In genomic region chr1:1862905-1863547, GRCh38 we compare ENCODE assay signal across 15 cellular contexts. TPM values are rescaled to one million over a fixed set of nuclear protein-coding genes. Genes with fewer than 3 reads are reported as not detected.
DNase-seq lines count a peak whose midpoint lies in the region; ATAC-seq, FAIRE-seq and TF ChIP-seq lines count a peak whose summit lies in the region.
"Had no signal": no experiment of that assay in that cellular context is flagged by ENCODE, and none has a peak within 500 bp of the region (broad histone marks: within the 10 kb centered on the region; RNA-seq: fewer than 3 reads in every experiment).

No MANE protein-coding gene starts in this region.

- peak; percentile 35 for DNase-seq in AG10803 (ENCODE audit: low read depth)
- DNase-seq in GM03348 (ENCODE audit: low spot score), result peak; percentile 43
- DNase-seq in activated naive CD8-positive, alpha-beta T cell treated with anti-CD3 and anti-CD28 coated beads, Interleukin-2, amount 50 U/mL, for 24 hours, result no peak
- DNase-seq in naive thymus-derived CD8-positive, alpha-beta T cell, result no peak
- no peak for DNase-seq in RCC 7860 (ENCODE audit: low spot score)
- DNase-seq in DMS114 treated with DMSO at 0.1 percent for 48 hours (lab: John Stamatoyannopoulos, UW; ENCODE audit: unreplicated experiment), result no peak
- DNase-seq in A172 (ENCODE audit: low spot score), result no peak
- DNase-seq: activated gamma-delta T cell treated with Interleukin-2 at 50 U/mL for 16 hours, dorsolateral prefrontal cortex, KG1, left ventricle myocardium superior, NCI-H2171, RPMI8226 had no signal

- no peak for TF ChIP-seq CTCF in AG10803 (conservative IDR thresholded peaks at IDR 0.05; ENCODE audit: low read length)

- peaks cover 12% of the 10 kb centered on the region for H3K36me3 Mint-ChIP-seq in activated naive CD8-positive, alpha-beta T cell treated with anti-CD3 and anti-CD28 coated beads, Interleukin-2, amount 50 U/mL, for 24 hours (ENCODE audit: low read depth)
- peaks cover 0 to 5% (median 3%) of the 10 kb centered on the region in 3 donors for H3K36me3 Mint-ChIP-seq in naive thymus-derived CD8-positive, alpha-beta T cell

- H3K4me3 Mint-ChIP-seq in activated naive CD8-positive, alpha-beta T cell treated with anti-CD3 and anti-CD28 coated beads, Interleukin-2, amount 50 U/mL, for 24 hours, result no peak overlapping the region
- peak overlapping the region in 6 of 10 donors; percentile 25 to 72 (median 36) for H3K4me3 Mint-ChIP-seq in naive thymus-derived CD8-positive, alpha-beta T cell

- H3K27ac Mint-ChIP-seq in activated naive CD8-positive, alpha-beta T cell treated with anti-CD3 and anti-CD28 coated beads, Interleukin-2, amount 50 U/mL, for 24 hours, result peak overlapping the region; percentile 36
- H3K27ac Mint-ChIP-seq in naive thymus-derived CD8-positive, alpha-beta T cell, result peak overlapping the region in 9 of 10 donors; percentile 20 to 89 (median 70)

- FAIRE-seq in RCC 7860 (lab: Jason Lieb, UNC), result no peak

- H3K27me3 Mint-ChIP-seq in activated naive CD8-positive, alpha-beta T cell treated with anti-CD3 and anti-CD28 coated beads, Interleukin-2, amount 50 U/mL, for 24 hours, result no peaks in the 10 kb centered on the region
- H3K27me3 Mint-ChIP-seq in naive thymus-derived CD8-positive, alpha-beta T cell, result no peaks in the 10 kb centered on the region

- no peak for ATAC-seq in activated naive CD8-positive, alpha-beta T cell treated with anti-CD3 and anti-CD28 coated beads, Interleukin-2, amount 50 U/mL, for 24 hours
- ATAC-seq in naive thymus-derived CD8-positive, alpha-beta T cell, result no peak
- ATAC-seq in HG02642 (IDR thresholded peaks at IDR 0.05; ENCODE audit: poor library complexity, unreplicated experiment), result no peak
- ATAC-seq: left ventricle myocardium superior had no signal

- H3K4me3 ChIP-seq in AG10803 (ENCODE audit: low read length), result no peak overlapping the region
- H3K4me3 ChIP-seq: dorsolateral prefrontal cortex had no signal

- peaks cover 69% of the 10 kb centered on the region for H3K4me1 Mint-ChIP-seq in activated naive CD8-positive, alpha-beta T cell treated with anti-CD3 and anti-CD28 coated beads, Interleukin-2, amount 50 U/mL, for 24 hours
- peaks cover 29 to 92% (median 72%) of the 10 kb centered on the region in 4 donors for H3K4me1 Mint-ChIP-seq in naive thymus-derived CD8-positive, alpha-beta T cell

- POLR2A ChIA-PET in naive thymus-derived CD8-positive, alpha-beta T cell (lab: Charles Lee), result interaction anchor here (1.4 kb wide), 1 partner anchor 42 kb away, joined by 6 read pairs; no protein-coding TSS in a partner anchor

- H3K9me3 Mint-ChIP-seq in activated naive CD8-positive, alpha-beta T cell treated with anti-CD3 and anti-CD28 coated beads, Interleukin-2, amount 50 U/mL, for 24 hours, result no peaks in the 10 kb centered on the region
- no peaks in the 10 kb centered on the region for H3K9me3 Mint-ChIP-seq in naive thymus-derived CD8-positive, alpha-beta T cell

RNA-seq across cellular contexts. Expression of gene GNB1, which starts 27.9 kb away (rescaled TPM):
- total RNA-seq in naive thymus-derived CD8-positive, alpha-beta T cell, result 100 to 1,000 TPM; 231 to 232 TPM
- 100 to 1,000 TPM in 2 of 3 donors, 10 to 100 TPM in 1; 45.9 to 107 (median 105) TPM for polyA plus RNA-seq in naive thymus-derived CD8-positive, alpha-beta T cell
- 39.2 and 44.0 TPM in 2 replicates for total RNA-seq in A172 (2014; rRNA removed; shearing (Covaris generic))

RNA-seq across cellular contexts. Expression of gene CALML6, which starts 52.0 kb away (rescaled TPM):
- 1 to 10 TPM; 1.4 to 1.6 TPM for total RNA-seq in naive thymus-derived CD8-positive, alpha-beta T cell
- not detected for polyA plus RNA-seq in naive thymus-derived CD8-positive, alpha-beta T cell
- total RNA-seq in A172 (2014; rRNA removed; shearing (Covaris generic)), result not detected in 2 replicates
- total RNA-seq: left ventricle myocardium superior had no signal

RNA-seq across cellular contexts. Expression of gene TMEM52, which starts 56.1 kb away (rescaled TPM):
- 1 to 10 TPM in 1 of 2 experiments, not detected in 1; 1.0 TPM for total RNA-seq in naive thymus-derived CD8-positive, alpha-beta T cell
- under 1 TPM in 2 of 3 donors, not detected in 1; 0.20 to 0.53 TPM for polyA plus RNA-seq in naive thymus-derived CD8-positive, alpha-beta T cell
- not detected in 2 replicates for total RNA-seq in A172 (2014; rRNA removed; shearing (Covaris generic))
- total RNA-seq: ureter had no signal

Comparison
In these comparisons a context has a peak if more than half of its experiments do, and no peak if none do; other contexts are left out.
1. DNase-seq: peak in AG10803 (single experiment) and GM03348 (single experiment); none in activated naive CD8-positive, alpha-beta T cell treated with anti-CD3 and anti-CD28 coated beads, Interleukin-2, amount 50 U/mL, for 24 hours (single experiment), naive thymus-derived CD8-positive, alpha-beta T cell (0 of 10), RCC 7860 (single experiment), DMS114 treated with DMSO at 0.1 percent for 48 hours (single experiment) and A172 (single experiment).